12 cellular contexts compared by ENCODE assay signal in the genomic region with DNA sequence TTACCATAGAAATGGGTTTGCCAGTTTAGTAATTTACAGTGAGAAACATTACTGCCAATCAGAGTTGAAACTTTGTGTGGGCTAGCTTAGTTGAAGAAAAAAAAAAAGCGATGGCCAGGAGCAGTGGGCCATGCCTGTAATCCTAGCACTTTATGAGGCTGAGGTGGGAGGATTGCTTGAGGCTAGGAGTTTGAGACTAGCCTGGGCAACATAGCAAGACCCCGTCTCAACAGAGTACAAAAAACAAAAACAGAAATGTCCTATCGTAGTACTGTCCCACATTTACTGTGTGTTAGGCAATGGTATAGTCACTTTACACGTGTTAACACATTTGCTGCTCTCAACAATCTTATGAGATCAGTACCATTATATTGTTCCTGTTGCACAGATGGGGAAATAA. TPM values are rescaled to one million over a fixed set of nuclear protein-coding genes. Genes with fewer than 3 reads are reported as not detected.
DNase-seq lines count a peak whose midpoint lies in the region; ATAC-seq and TF ChIP-seq lines count a peak whose summit lies in the region.
"Had no signal": no experiment of that assay in that cellular context is flagged by ENCODE, and none has a peak within 500 bp of the region (broad histone marks: within the 10 kb centered on the region; RNA-seq: fewer than 3 reads in every experiment).

No MANE protein-coding gene starts in this region.

- H3K27ac ChIP-seq in PC-9 (no peak overlapping the region), dorsolateral prefrontal cortex (peak overlapping the region in 17 of 59 donors; percentile 4 to 99 (median 45))
- H3K27ac ChIP-seq: ascending aorta, ovary, thoracic aorta had no signal

- intact Hi-C loops in activated naive CD4-positive, alpha-beta T cell treated with anti-CD3 and anti-CD28 coated beads for 36 hours (cut with micrococcal nuclease), result loop anchor here (2.0 kb wide), 2 partner anchors 14 to 34 kb away; no protein-coding TSS in a partner anchor
- intact Hi-C loops in PC-9 (cut with micrococcal nuclease; ENCODE audit: unreplicated experiment) (no loop called here), dorsolateral prefrontal cortex (cut with DNase I) (no loop called here)

- H3K9me3 ChIP-seq in PC-9 (ENCODE audit: insufficient read depth, low read depth), result no peaks in the 10 kb centered on the region
- H3K9me3 ChIP-seq: ascending aorta, ovary, thoracic aorta had no signal

- peaks cover 34% of the 10 kb centered on the region for H3K4me1 ChIP-seq in PC-9 (replicated peaks; ENCODE audit: insufficient read depth)

- POLR2A ChIA-PET in PC-9 (lab: Charles Lee; ENCODE audit: unreplicated experiment), result no interaction called here

- no peak for ATAC-seq in stimulated activated effector memory CD8-positive, alpha-beta T cell treated with anti-CD3 and anti-CD28 coated beads, Interleukin-12 subunit alpha, Interleukin-12 subunit beta, amount 100 ng/mL, for 72 hours
- ATAC-seq in HG03571 (IDR thresholded peaks at IDR 0.05; ENCODE audit: unreplicated experiment), result no peak
- ATAC-seq: Right ventricle myocardium inferior had no signal

- peaks cover 25% of the 10 kb centered on the region for H3F3A ChIP-seq in PC-9 (ENCODE audit: insufficient read depth, low read depth)

- H3K27me3 Mint-ChIP-seq in activated naive CD4-positive, alpha-beta T cell treated with anti-CD3 and anti-CD28 coated beads for 36 hours (ENCODE audit: low read depth), result no peaks in the 10 kb centered on the region

- H3K27ac Mint-ChIP-seq in activated naive CD4-positive, alpha-beta T cell treated with anti-CD3 and anti-CD28 coated beads for 36 hours, result no peak overlapping the region
- H3K27ac Mint-ChIP-seq in stimulated activated effector memory CD8-positive, alpha-beta T cell treated with anti-CD3 and anti-CD28 coated beads, Interleukin-12 subunit alpha, Interleukin-12 subunit beta, amount 100 ng/mL, for 72 hours, result peak overlapping the region; percentile 95

- H4K20me1 ChIP-seq in PC-9 (ENCODE audit: insufficient read depth), result 0 out of 2 replicates have a peak, but pooled peaks cover 4% of the 10 kb centered on the region

- CTCF ChIA-PET in activated naive CD4-positive, alpha-beta T cell treated with anti-CD3 and anti-CD28 coated beads for 36 hours (lab: Charles Lee), result interaction anchor here (0.6 kb wide), 1 partner anchor 40 kb away, joined by 3 read pairs; no protein-coding TSS in a partner anchor
- CTCF ChIA-PET in PC-9 (lab: Charles Lee), result no interaction called here

- TF ChIP-seq CTCF in PC-9 (conservative IDR thresholded peaks at IDR 0.05), result no peak
- no peak for TF ChIP-seq CTCF in dorsolateral prefrontal cortex (IDR thresholded peaks at IDR 0.05 in 54 of 56, conservative IDR thresholded peaks at IDR 0.05 in 2 of 56; ENCODE audit: low read depth in 1 of 56, partially characterized antibody in 56 of 56)

- H3K4me1 Mint-ChIP-seq in activated naive CD4-positive, alpha-beta T cell treated with anti-CD3 and anti-CD28 coated beads for 36 hours (ENCODE audit: low read depth), result peaks cover 63% of the 10 kb centered on the region
- peaks cover 61% of the 10 kb centered on the region for H3K4me1 Mint-ChIP-seq in stimulated activated effector memory CD8-positive, alpha-beta T cell treated with anti-CD3 and anti-CD28 coated beads, Interleukin-12 subunit alpha, Interleukin-12 subunit beta, amount 100 ng/mL, for 72 hours

- peaks cover 3% of the 10 kb centered on the region for H3K36me3 Mint-ChIP-seq in activated naive CD4-positive, alpha-beta T cell treated with anti-CD3 and anti-CD28 coated beads for 36 hours (ENCODE audit: low read depth)
- peaks cover 63% of the 10 kb centered on the region for H3K36me3 Mint-ChIP-seq in stimulated activated effector memory CD8-positive, alpha-beta T cell treated with anti-CD3 and anti-CD28 coated beads, Interleukin-12 subunit alpha, Interleukin-12 subunit beta, amount 100 ng/mL, for 72 hours

- peak overlapping the region; percentile 95 for H3K4me3 Mint-ChIP-seq in activated naive CD4-positive, alpha-beta T cell treated with anti-CD3 and anti-CD28 coated beads for 36 hours
- H3K4me3 Mint-ChIP-seq in stimulated activated effector memory CD8-positive, alpha-beta T cell treated with anti-CD3 and anti-CD28 coated beads, Interleukin-12 subunit alpha, Interleukin-12 subunit beta, amount 100 ng/mL, for 72 hours, result peak overlapping the region; percentile 94

- no peaks in the 10 kb centered on the region for H3K36me3 ChIP-seq in PC-9 (ENCODE audit: low read depth)
- H3K36me3 ChIP-seq: ascending aorta, ovary, thoracic aorta had no signal

- H3K9me2 ChIP-seq in PC-9 (ENCODE audit: insufficient read depth), result no peaks in the 10 kb centered on the region

- peak overlapping the region; percentile 78; the same call in 1 of the 2 replicates for H3K4me3 ChIP-seq in PC-9
- peak overlapping the region in 34 of 59 donors; percentile 1 to 100 (median 96) for H3K4me3 ChIP-seq in dorsolateral prefrontal cortex

- no peak overlapping the region for H2AFZ ChIP-seq in PC-9

- no TSS peak for BruUV-seq in PC-9 (replicated peaks; lab: Mats Ljungman, UMichigan)

- H3K27me3 ChIP-seq in PC-9 (ENCODE audit: insufficient read depth, low read depth) (no peaks in the 10 kb centered on the region), dorsolateral prefrontal cortex (no peaks in the 10 kb centered on the region)
- H3K27me3 ChIP-seq: ascending aorta, ovary had no signal

- H3K9me3 Mint-ChIP-seq in activated naive CD4-positive, alpha-beta T cell treated with anti-CD3 and anti-CD28 coated beads for 36 hours, result no peaks in the 10 kb centered on the region
- H3K9me3 Mint-ChIP-seq in stimulated activated effector memory CD8-positive, alpha-beta T cell treated with anti-CD3 and anti-CD28 coated beads, Interleukin-12 subunit alpha, Interleukin-12 subunit beta, amount 100 ng/mL, for 72 hours, result no peaks in the 10 kb centered on the region

- DNase-seq in activated naive CD4-positive, alpha-beta T cell treated with anti-CD3 and anti-CD28 coated beads for 36 hours, result no peak
- DNase-seq in activated naive CD4-positive, alpha-beta T cell (lab: John Stamatoyannopoulos, UW), result no peak
- DNase-seq in PC-9 (no peak), dorsolateral prefrontal cortex (no peak), H4 (ENCODE audit: low spot score) (no peak)
- DNase-seq in stimulated activated effector memory CD8-positive, alpha-beta T cell treated with anti-CD3 and anti-CD28 coated beads, Interleukin-12 subunit alpha, Interleukin-12 subunit beta, amount 100 ng/mL, for 72 hours (ENCODE audit: low spot score in 2 of 2), result no peak
- DNase-seq in stimulated activated CD4-positive, alpha-beta T cell treated with anti-CD3 and anti-CD28 coated beads, Interleukin-4, amount 100 ng/mL, for 4 hours, result no peak
- DNase-seq: ovary had no signal

- H3K4me2 ChIP-seq in PC-9, result peak overlapping the region; percentile 97

- H3K79me2 ChIP-seq in PC-9 (ENCODE audit: low read depth), result peaks cover 69% of the 10 kb centered on the region

RNA-seq across cellular contexts. Expression of a gene that starts 2.3 kb away (rescaled TPM):
- total RNA-seq in activated naive CD4-positive, alpha-beta T cell treated with anti-CD3 and anti-CD28 coated beads for 36 hours, result 100 to 1,000 TPM; 102 to 104 TPM
- total RNA-seq in PC-9 (2021) (42.0 and 58.4 TPM in 2 replicates), dorsolateral prefrontal cortex (10 to 100 TPM; 26.5 to 76.4 (median 58.6) TPM)
- 29.7 and 32.3 TPM in 2 replicates for total RNA-seq in H4 (2014; rRNA removed; shearing (Covaris generic))

RNA-seq across cellular contexts. Expression of a gene that starts 2.6 kb away (rescaled TPM):
- 10 to 100 TPM; 20.6 to 22.6 TPM for total RNA-seq in activated naive CD4-positive, alpha-beta T cell treated with anti-CD3 and anti-CD28 coated beads for 36 hours
- total RNA-seq in PC-9 (2021), result 35.4 and 36.2 TPM in 2 replicates
- 10 to 100 TPM; 13.8 to 51.6 (median 30.0) TPM for total RNA-seq in dorsolateral prefrontal cortex
- 5.8 and 12.8 TPM in 2 replicates for total RNA-seq in H4 (2014; rRNA removed; shearing (Covaris generic))
